Comparison of ENCODE assay signal across 8 cellular contexts in the genomic region with DNA sequence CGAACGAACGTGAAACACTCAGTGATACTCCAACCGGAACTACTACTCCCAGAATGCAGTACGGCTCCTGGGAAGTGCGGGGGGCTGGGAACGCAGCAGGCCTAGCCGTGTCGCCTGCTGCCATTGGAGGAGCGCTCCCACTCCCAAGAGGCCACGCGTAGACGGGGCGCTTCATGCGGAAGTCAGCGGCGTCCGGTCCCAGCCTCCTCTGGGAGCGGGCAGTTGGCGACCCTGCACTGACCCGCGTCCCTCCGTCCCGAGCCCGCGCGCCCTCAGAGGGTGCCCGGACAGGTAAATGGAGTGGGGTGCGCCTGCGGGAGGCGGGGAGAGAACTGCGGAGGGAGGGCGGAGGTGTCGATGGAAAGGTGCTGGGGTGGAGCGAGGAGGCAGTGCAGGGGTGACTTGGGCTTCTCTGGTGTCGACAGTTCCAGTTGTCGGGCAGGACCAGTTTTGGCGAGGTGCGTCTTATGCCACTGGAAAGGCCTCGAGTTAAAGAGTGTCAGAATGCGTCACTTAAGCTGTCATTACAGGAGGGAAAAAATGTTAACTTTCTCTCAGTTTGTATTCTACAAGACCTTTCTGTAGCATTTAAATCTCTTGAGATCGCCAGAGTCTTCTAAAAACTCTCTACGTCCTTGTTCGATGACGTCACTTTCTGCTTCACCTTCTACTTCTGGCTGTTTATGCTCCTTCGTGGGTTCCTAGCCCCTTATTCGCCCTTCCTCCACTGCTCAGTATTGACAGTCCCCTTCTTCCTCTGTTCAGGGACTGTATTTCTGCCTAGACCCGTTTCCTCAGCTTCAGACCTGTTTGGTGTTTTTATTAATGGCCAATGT. TPM values are rescaled to one million over a fixed set of nuclear protein-coding genes. Genes with fewer than 3 reads are reported as not detected.
DNase-seq lines count a peak whose midpoint lies in the region; ATAC-seq, FAIRE-seq and TF ChIP-seq lines count a peak whose summit lies in the region.

A gene with protein sequence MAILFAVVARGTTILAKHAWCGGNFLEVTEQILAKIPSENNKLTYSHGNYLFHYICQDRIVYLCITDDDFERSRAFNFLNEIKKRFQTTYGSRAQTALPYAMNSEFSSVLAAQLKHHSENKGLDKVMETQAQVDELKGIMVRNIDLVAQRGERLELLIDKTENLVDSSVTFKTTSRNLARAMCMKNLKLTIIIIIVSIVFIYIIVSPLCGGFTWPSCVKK (plus strand): TSS at position 188 of the 836 bp plus-strand sequence. CDS start 8,122 bp downstream, outside the sequence.

- no peaks in the 10 kb centered on the region for H3K36me3 ChIP-seq in astrocyte (ENCODE audit: insufficient read depth, low read length)

- H3K27ac Mint-ChIP-seq in T-helper 2 cell treated with Interferon-gamma antibody and Interleukin-4, amounts not matched to agents 5 μg/mL and 100 μg/mL, for 36 hours: peak within 1 kb of the TSS; percentile 95
- H3K27ac Mint-ChIP-seq in astrocyte (ENCODE audit: unreplicated experiment): peak within 1 kb of the TSS; percentile 87

- H3K4me1 Mint-ChIP-seq in T-helper 2 cell treated with Interferon-gamma antibody and Interleukin-4, amounts not matched to agents 5 μg/mL and 100 μg/mL, for 36 hours (ENCODE audit: low read depth): peaks cover 27% of the 10 kb centered on the region
- H3K4me1 Mint-ChIP-seq in astrocyte (ENCODE audit: low read depth, unreplicated experiment): no peaks in the 10 kb centered on the region

- no peaks in the 10 kb centered on the region for H3K27me3 Mint-ChIP-seq in T-helper 2 cell treated with Interferon-gamma antibody and Interleukin-4, amounts not matched to agents 5 μg/mL and 100 μg/mL, for 36 hours (ENCODE audit: low read depth)
- H3K27me3 Mint-ChIP-seq in astrocyte (ENCODE audit: low read depth, unreplicated experiment): no peaks in the 10 kb centered on the region

- no peaks in the 10 kb centered on the region for H4K20me1 ChIP-seq in astrocyte (ENCODE audit: insufficient read depth, low read length)

- H3K9me3 ChIP-seq in astrocyte (ENCODE audit: insufficient read depth, low read depth, low read length): no peaks in the 10 kb centered on the region

- H3K9me3 Mint-ChIP-seq in T-helper 2 cell treated with Interferon-gamma antibody and Interleukin-4, amounts not matched to agents 5 μg/mL and 100 μg/mL, for 36 hours: peaks cover 4% of the 10 kb centered on the region
- H3K9me3 Mint-ChIP-seq in astrocyte (ENCODE audit: unreplicated experiment): peaks cover 6% of the 10 kb centered on the region

- H2AFZ ChIP-seq in astrocyte (ENCODE audit: low read depth, low read length): peak within 1 kb of the TSS; percentile 79

- no peak for TF ChIP-seq CTCF in astrocyte (IDR thresholded peaks at IDR 0.05; ENCODE audit: insufficient read depth, low read depth, low read length)

- H3K9ac ChIP-seq in astrocyte (ENCODE audit: low read length): peak within 1 kb of the TSS; percentile 86

- H3K27ac ChIP-seq in astrocyte (ENCODE audit: low read depth, low read length): peak within 1 kb of the TSS; percentile 74

- peaks cover 3% of the 10 kb centered on the region for H3K4me1 ChIP-seq in astrocyte (ENCODE audit: insufficient read depth, low read length)

- H3K4me3 ChIP-seq in astrocyte (ENCODE audit: insufficient read depth, low read depth, low read length): peak within 1 kb of the TSS; percentile 74

- peak within 1 kb of the TSS; percentile 92 for H3K4me3 Mint-ChIP-seq in T-helper 2 cell treated with Interferon-gamma antibody and Interleukin-4, amounts not matched to agents 5 μg/mL and 100 μg/mL, for 36 hours
- peak within 1 kb of the TSS; percentile 95 for H3K4me3 Mint-ChIP-seq in astrocyte (ENCODE audit: unreplicated experiment)

- peak within 1 kb of the TSS; percentile 82 for H3K4me2 ChIP-seq in astrocyte (ENCODE audit: low read length)

- peak; percentile 98 for ATAC-seq in HG02970 (IDR thresholded peaks at IDR 0.05; ENCODE audit: low FRiP score, unreplicated experiment)

- H3K36me3 Mint-ChIP-seq in T-helper 2 cell treated with Interferon-gamma antibody and Interleukin-4, amounts not matched to agents 5 μg/mL and 100 μg/mL, for 36 hours (ENCODE audit: low read depth): peaks cover 5% of the 10 kb centered on the region
- H3K36me3 Mint-ChIP-seq in astrocyte (ENCODE audit: low read depth, unreplicated experiment): no peaks in the 10 kb centered on the region

- DNase-seq in GM18507 (ENCODE audit: extremely low spot score, insufficient read length, low read depth): peak; percentile 48
- DNase-seq in NCI-H187 treated with DMSO at 0.1 percent for 48 hours (lab: John Stamatoyannopoulos, UW): peak; percentile 57
- DNase-seq in T-helper 2 cell treated with Interferon-gamma antibody and Interleukin-4, amounts not matched to agents 5 μg/mL and 100 μg/mL, for 36 hours (ENCODE audit: low spot score): peak; percentile 80
- peak; percentile 80 for DNase-seq in astrocyte (ENCODE audit: low read depth)
- DNase-seq in hepatic stellate cell (ENCODE audit: low spot score): peak; percentile 65
- DNase-seq in retina: peak; percentile 85
- no peak for DNase-seq in epidermal melanocyte (ENCODE audit: insufficient read length, low spot score)

- H3K79me2 ChIP-seq in astrocyte (ENCODE audit: insufficient read depth, low read length): peaks cover 22% of the 10 kb centered on the region

- H3K27me3 ChIP-seq in astrocyte (ENCODE audit: insufficient read depth, low read length): peaks cover 3% of the 10 kb centered on the region

- FAIRE-seq in GM18507 (lab: Jason Lieb, UNC) (peak; percentile 92), astrocyte (lab: Jason Lieb, UNC) (no peak)

RNA-seq across cellular contexts. Expression of the gene that starts here (rescaled TPM):
- total RNA-seq in astrocyte: 48.9 and 49.0 TPM in 2 replicates
